ENCODE assay signal across 7 cellular contexts in genomic region chr19:13117176-13117771, GRCh38. TPM values are rescaled to one million over a fixed set of nuclear protein-coding genes. Genes with fewer than 3 reads are reported as not detected.
DNase-seq lines count a peak whose midpoint lies in the region; ATAC-seq and TF ChIP-seq lines count a peak whose summit lies in the region.

No MANE protein-coding gene starts in this region.

- H3K36me3 ChIP-seq in HAP-1 (replicated peaks) (peaks cover 50% of the 10 kb centered on the region), SJSA1 (peaks cover 65% of the 10 kb centered on the region), esophagus muscularis mucosa (peaks cover 0 to 34% (median 30%) of the 10 kb centered on the region in 4 donors), parathyroid adenoma (ENCODE audit: control insufficient read depth, insufficient read depth, low read length) (no peaks in the 10 kb centered on the region)

- H3K4me3 ChIP-seq in HAP-1: peak overlapping the region; percentile 96
- peak overlapping the region; percentile 87 for H3K4me3 ChIP-seq in SJSA1
- peak overlapping the region; percentile 67 to 97 (median 94) for H3K4me3 ChIP-seq in esophagus muscularis mucosa
- H3K4me3 ChIP-seq in parathyroid adenoma (ENCODE audit: low read depth, low read length): peak overlapping the region; percentile 89

- peak overlapping the region; percentile 85 for H2AFZ ChIP-seq in parathyroid adenoma

- H3K27ac ChIP-seq in SJSA1 (peak overlapping the region; percentile 77; the same call in 1 of the 2 replicates), esophagus muscularis mucosa (replicated peaks in 1 of 4) (peak overlapping the region; percentile 67 to 82 (median 74)), parathyroid adenoma (no peak overlapping the region)

- no peak for TF ChIP-seq POLR2A in esophagus muscularis mucosa (IDR thresholded peaks at IDR 0.05; ENCODE audit: low read depth)

- peak overlapping the region; percentile 87 for H3K4me2 ChIP-seq in parathyroid adenoma (ENCODE audit: low read length)

- no peak overlapping the region for H3K9ac ChIP-seq in parathyroid adenoma

- DNase-seq in HAP-1 (ENCODE audit: low spot score in 2 of 2) (peak; percentile 22 to 39), SJSA1 (ENCODE audit: low read depth in 1 of 2, low spot score in 2 of 2) (no peak), esophagus muscularis mucosa (ENCODE audit: extremely low spot score) (no peak), occipital lobe (lab: John Stamatoyannopoulos, UW) (no peak)

- in situ Hi-C loops in HAP-1 (cut with MboI; ENCODE audit: low sequenced_read_pairs): no loop called here

- WGBS in esophagus muscularis mucosa: 12% methylated on average over 20 of the region's 20 CpGs

- no peak for TF ChIP-seq EP300 in esophagus muscularis mucosa (IDR thresholded peaks at IDR 0.05)

- no peak for TF ChIP-seq CTCF in esophagus muscularis mucosa (IDR thresholded peaks at IDR 0.05)
- no peak for TF ChIP-seq CTCF in parathyroid adenoma (IDR thresholded peaks at IDR 0.05)

- intact Hi-C loops in esophagus muscularis mucosa (cut with DNase I): no loop called here

- H3K4me1 ChIP-seq in HAP-1 (peaks cover 10% of the 10 kb centered on the region), SJSA1 (replicated peaks) (peaks cover 47% of the 10 kb centered on the region), esophagus muscularis mucosa (peaks cover 39 to 62% (median 57%) of the 10 kb centered on the region in 4 donors), parathyroid adenoma (peaks cover 14% of the 10 kb centered on the region)

- peaks cover 15% of the 10 kb centered on the region for H3K79me2 ChIP-seq in parathyroid adenoma

- H3K9me3 ChIP-seq in HAP-1 (no peaks in the 10 kb centered on the region), SJSA1 (replicated peaks) (no peaks in the 10 kb centered on the region), esophagus muscularis mucosa (no peaks in the 10 kb centered on the region), parathyroid adenoma (ENCODE audit: control insufficient read depth, low read length) (no peaks in the 10 kb centered on the region)

- ATAC-seq in GM18519 (IDR thresholded peaks at IDR 0.05; ENCODE audit: low FRiP score, unreplicated experiment) (no peak), GM21576 (IDR thresholded peaks at IDR 0.05; ENCODE audit: unreplicated experiment) (no peak)

- no peaks in the 10 kb centered on the region for H3K27me3 ChIP-seq in HAP-1 (ENCODE audit: low read depth)
- no peaks in the 10 kb centered on the region for H3K27me3 ChIP-seq in SJSA1 (replicated peaks)
- no peaks in the 10 kb centered on the region for H3K27me3 ChIP-seq in esophagus muscularis mucosa
- no peaks in the 10 kb centered on the region for H3K27me3 ChIP-seq in parathyroid adenoma (ENCODE audit: control insufficient read depth, insufficient read depth, low read length)

RNA-seq across cellular contexts. Expression of gene TRMT1, which starts 0.7 kb away (rescaled TPM):
- 29.6 and 49.9 TPM in 2 replicates for total RNA-seq in SJSA1 (2014; rRNA removed; shearing (Covaris generic))
- total RNA-seq in esophagus muscularis mucosa (10 to 100 TPM; 21.4 to 27.6 (median 26.9) TPM), occipital lobe (27.1 TPM)

RNA-seq across cellular contexts. Expression of gene NACC1, which starts 0.8 kb away (rescaled TPM):
- 48.9 and 75.9 TPM in 2 replicates for total RNA-seq in SJSA1 (2014; rRNA removed; shearing (Covaris generic))
- total RNA-seq in esophagus muscularis mucosa (10 to 100 TPM; 24.5 to 61.6 (median 29.6) TPM), occipital lobe (13.1 TPM)

RNA-seq across cellular contexts. Expression of gene LYL1, which starts 14.6 kb away (rescaled TPM):
- not detected in 2 replicates for total RNA-seq in SJSA1 (2014; rRNA removed; shearing (Covaris generic))
- total RNA-seq in esophagus muscularis mucosa (10 to 100 TPM; 11.9 to 20.2 (median 17.0) TPM), occipital lobe (3.3 TPM)

RNA-seq across cellular contexts. Expression of gene STX10, which starts 32.9 kb away (rescaled TPM):
- total RNA-seq in SJSA1 (2014; rRNA removed; shearing (Covaris generic)): 106 and 125 TPM in 2 replicates
- total RNA-seq in esophagus muscularis mucosa: 10 to 100 TPM; 50.2 to 62.6 (median 56.6) TPM
- 20.3 TPM for total RNA-seq in occipital lobe

RNA-seq across cellular contexts. Expression of gene IER2, which starts 32.9 kb away (rescaled TPM):
- 12.3 and 25.5 TPM in 2 replicates for total RNA-seq in SJSA1 (2014; rRNA removed; shearing (Covaris generic))
- total RNA-seq in esophagus muscularis mucosa (100 to 1,000 TPM in 1 of 4 donors, 10 to 100 TPM in 3; 29.1 to 144 (median 62.3) TPM), occipital lobe (9.4 TPM)

Comparison
In these comparisons a context has a peak if more than half of its experiments do, and no peak if none do; other contexts are left out.
1. DNase-seq: peak in HAP-1 (2 of 2); none in SJSA1 (0 of 2), esophagus muscularis mucosa (single experiment) and occipital lobe (single experiment).
2. Peak in every context shown above with its lines, with median percentiles within 50 percentile points of each other: H3K4me3 ChIP-seq.